In the genomic region with DNA sequence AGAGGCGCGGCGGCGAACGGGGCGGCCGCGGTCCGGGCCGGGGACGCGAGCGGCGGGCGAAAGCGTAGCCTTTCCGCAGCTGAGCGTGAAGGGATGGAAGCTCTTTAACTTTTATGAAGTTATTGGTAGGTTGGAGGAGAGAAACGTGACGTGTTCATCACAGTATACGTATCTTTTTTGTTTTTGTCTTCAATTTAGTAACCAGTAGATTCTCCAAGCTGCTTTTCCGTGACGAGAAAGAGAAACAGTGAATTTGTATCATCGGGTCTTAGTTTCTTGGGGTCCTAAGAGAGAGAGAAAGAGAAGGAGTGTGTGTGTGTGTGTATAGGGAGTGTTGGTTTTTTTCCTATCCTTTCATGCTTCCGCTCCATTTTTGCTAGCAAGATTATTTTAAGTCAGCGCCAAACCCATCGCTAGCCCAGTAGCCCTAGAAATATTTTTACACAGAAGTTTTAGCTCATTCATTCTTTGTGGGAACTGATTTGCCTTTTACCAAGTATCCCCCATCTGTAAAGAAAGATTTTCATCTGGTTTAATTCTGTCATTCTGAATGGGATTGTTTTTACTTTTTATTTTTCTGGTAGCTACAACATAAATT, we compare ENCODE assay signal across 8 cellular contexts. TPM values are rescaled to one million over a fixed set of nuclear protein-coding genes. Genes with fewer than 3 reads are reported as not detected.
DNase-seq lines count a peak whose midpoint lies in the region; ATAC-seq lines count a peak whose summit lies in the region.

No MANE protein-coding gene starts in this region.

- H3K9ac ChIP-seq in iPS-15b (ENCODE audit: low read depth, low read length), result peak overlapping the region; percentile 98

- DNase-seq in T-helper 1 cell, result no peak
- DNase-seq in activated CD4-positive, alpha-beta memory T cell treated with anti-CD3 and anti-CD28 coated beads for 36 hours, result no peak
- DNase-seq in substantia nigra (lab: John Stamatoyannopoulos, UW), result no peak
- DNase-seq in NCI-H2029 (lab: John Stamatoyannopoulos, UW), result no peak

- H3K27me3 ChIP-seq in iPS-15b (ENCODE audit: control insufficient read depth, insufficient read depth, low read length), result no peaks in the 10 kb centered on the region

- ATAC-seq in HG03045 (IDR thresholded peaks at IDR 0.05; ENCODE audit: unreplicated experiment), result no peak
- no peak for ATAC-seq in GM19023 (IDR thresholded peaks at IDR 0.05; ENCODE audit: unreplicated experiment)

- CTCF ChIA-PET in activated CD4-positive, alpha-beta memory T cell treated with anti-CD3 and anti-CD28 coated beads for 36 hours (lab: Charles Lee), result interaction anchor here (1.0 to 1.6 kb wide), 4 partner anchors 28 to 489 kb away, joined by 3 to 5 read pairs (median 4); a partner anchor contains a TSS

- peaks cover 13% of the 10 kb centered on the region for H3K36me3 ChIP-seq in iPS-15b (ENCODE audit: control insufficient read depth, insufficient read depth, low read length)

- no peaks in the 10 kb centered on the region for H3K9me3 ChIP-seq in iPS-15b (ENCODE audit: control insufficient read depth, insufficient read depth, low read length)

- peak overlapping the region; percentile 95 for H3K27ac ChIP-seq in substantia nigra (ENCODE audit: low read depth, low read length, poor library complexity, severe bottlenecking)

- POLR2A ChIA-PET in activated CD4-positive, alpha-beta memory T cell treated with anti-CD3 and anti-CD28 coated beads for 36 hours (lab: Charles Lee), result interaction anchor here (0.6 to 1.8 kb wide), 5 partner anchors 48 to 166 kb away, joined by 3 to 5 read pairs (median 3); a partner anchor contains a TSS

- H3K4me1 ChIP-seq in iPS-15b (ENCODE audit: control insufficient read depth, insufficient read depth, low read length), result peaks cover 4% of the 10 kb centered on the region

- peaks cover 16% of the 10 kb centered on the region for H3K36me3 Mint-ChIP-seq in T-helper 1 cell treated with Interleukin-12 subunit alpha and Interleukin-12 subunit beta and Interleukin-4 antibody, amounts not matched to agents 30 μg/mL and 1 μg/mL, for 36 hours (ENCODE audit: low read depth)
- H3K36me3 Mint-ChIP-seq in activated CD4-positive, alpha-beta memory T cell treated with anti-CD3 and anti-CD28 coated beads for 36 hours, result peaks cover 16% of the 10 kb centered on the region

- intact Hi-C loops in activated CD4-positive, alpha-beta memory T cell treated with anti-CD3 and anti-CD28 coated beads for 36 hours (cut with micrococcal nuclease), result loop anchor here (1.0 to 5.0 kb wide), 2 partner anchors 130 to 321 kb away; a partner anchor contains a TSS

- peak overlapping the region; percentile 96 for H3K4me3 ChIP-seq in iPS-15b (ENCODE audit: low read depth, low read length)

- peak overlapping the region; percentile 95 for H3K4me3 Mint-ChIP-seq in T-helper 1 cell treated with Interleukin-12 subunit alpha and Interleukin-12 subunit beta and Interleukin-4 antibody, amounts not matched to agents 30 μg/mL and 1 μg/mL, for 36 hours
- H3K4me3 Mint-ChIP-seq in activated CD4-positive, alpha-beta memory T cell treated with anti-CD3 and anti-CD28 coated beads for 36 hours, result peak overlapping the region; percentile 91

- H3K27me3 Mint-ChIP-seq in T-helper 1 cell treated with Interleukin-12 subunit alpha and Interleukin-12 subunit beta and Interleukin-4 antibody, amounts not matched to agents 30 μg/mL and 1 μg/mL, for 36 hours (ENCODE audit: low read depth), result no peaks in the 10 kb centered on the region
- H3K27me3 Mint-ChIP-seq in activated CD4-positive, alpha-beta memory T cell treated with anti-CD3 and anti-CD28 coated beads for 36 hours, result no peaks in the 10 kb centered on the region

- peak overlapping the region; percentile 91 for H3K27ac Mint-ChIP-seq in T-helper 1 cell treated with Interleukin-12 subunit alpha and Interleukin-12 subunit beta and Interleukin-4 antibody, amounts not matched to agents 30 μg/mL and 1 μg/mL, for 36 hours
- peak overlapping the region; percentile 78 for H3K27ac Mint-ChIP-seq in activated CD4-positive, alpha-beta memory T cell treated with anti-CD3 and anti-CD28 coated beads for 36 hours

- H3K4me1 Mint-ChIP-seq in T-helper 1 cell treated with Interleukin-12 subunit alpha and Interleukin-12 subunit beta and Interleukin-4 antibody, amounts not matched to agents 30 μg/mL and 1 μg/mL, for 36 hours (ENCODE audit: low read depth), result peaks cover 31% of the 10 kb centered on the region
- H3K4me1 Mint-ChIP-seq in activated CD4-positive, alpha-beta memory T cell treated with anti-CD3 and anti-CD28 coated beads for 36 hours (ENCODE audit: low read depth), result peaks cover 56% of the 10 kb centered on the region

- H3K9me3 Mint-ChIP-seq in T-helper 1 cell treated with Interleukin-12 subunit alpha and Interleukin-12 subunit beta and Interleukin-4 antibody, amounts not matched to agents 30 μg/mL and 1 μg/mL, for 36 hours, result peaks cover 3% of the 10 kb centered on the region
- H3K9me3 Mint-ChIP-seq in activated CD4-positive, alpha-beta memory T cell treated with anti-CD3 and anti-CD28 coated beads for 36 hours, result no peaks in the 10 kb centered on the region

RNA-seq across cellular contexts. Expression of a gene that starts 0.7 kb away (rescaled TPM):
- 10 to 100 TPM; 85.0 to 85.9 TPM for total RNA-seq in activated CD4-positive, alpha-beta memory T cell treated with anti-CD3 and anti-CD28 coated beads for 36 hours

RNA-seq across cellular contexts. Expression of a gene that starts 1.2 kb away (rescaled TPM):
- 10 to 100 TPM; 43.7 to 44.5 TPM for total RNA-seq in activated CD4-positive, alpha-beta memory T cell treated with anti-CD3 and anti-CD28 coated beads for 36 hours

RNA-seq across cellular contexts. Expression of a gene that starts 48.5 kb away (rescaled TPM):
- total RNA-seq in activated CD4-positive, alpha-beta memory T cell treated with anti-CD3 and anti-CD28 coated beads for 36 hours, result 10 to 100 TPM; 85.9 to 88.7 TPM
